Comparison of ENCODE assay signal across 1 cellular context in the genomic region with DNA sequence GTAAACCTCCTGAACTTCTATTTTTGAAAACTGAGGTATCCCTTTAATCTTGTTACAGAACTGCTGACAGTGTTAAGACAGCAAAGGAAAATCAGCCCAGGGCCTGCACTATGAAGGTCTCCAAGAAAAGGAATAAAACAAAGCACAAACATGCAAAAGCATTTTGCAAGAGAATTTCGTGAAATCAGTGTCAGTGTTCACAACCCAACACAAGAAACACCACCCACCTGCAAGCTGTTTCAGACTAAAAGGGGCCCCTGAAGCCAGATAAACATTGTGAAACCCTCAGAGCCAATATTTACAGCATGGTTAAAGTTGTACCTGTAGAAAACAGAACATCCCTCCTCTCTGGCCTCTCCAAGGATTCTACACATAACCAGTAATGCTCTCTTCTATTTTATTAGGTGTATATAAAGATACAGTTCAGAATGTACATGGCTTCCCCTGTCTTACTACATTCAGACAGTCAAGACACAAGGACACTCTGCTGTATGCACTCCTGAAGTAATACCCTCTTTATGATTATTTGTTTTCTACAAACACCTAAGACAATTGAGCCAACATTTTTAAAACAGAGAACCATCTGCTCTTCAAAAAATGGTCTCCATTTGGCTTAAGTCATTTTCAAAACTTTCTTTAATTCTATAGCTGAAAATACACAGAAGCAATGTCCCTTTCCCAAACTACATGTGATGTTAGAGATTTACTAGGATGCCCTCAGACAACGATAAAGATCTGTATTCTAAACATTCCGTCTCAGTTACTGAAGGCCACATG.
TF ChIP-seq lines count a peak whose summit lies in the region.

No MANE protein-coding gene starts in this region.

TF ChIP-seq in HepG2, 621 proteins besides CTCF, POLR2A, EP300 and RAD21 (continued from another document and continues in another):
- TF ChIP-seq GATAD1 (CRISPR knock-in tag; IDR thresholded peaks at IDR 0.05) (peak; percentile 67), IRX3 (CRISPR knock-in tag; IDR thresholded peaks at IDR 0.05; ENCODE audit: borderline replicate concordance, low read depth) (peak; percentile 84), ZNF550 (CRISPR knock-in tag; IDR thresholded peaks at IDR 0.05; ENCODE audit: borderline replicate concordance) (no peak), ZNF460 (CRISPR knock-in tag; IDR thresholded peaks at IDR 0.05; ENCODE audit: borderline replicate concordance) (no peak), MZF1 (CRISPR knock-in tag; IDR thresholded peaks at IDR 0.05; ENCODE audit: borderline replicate concordance) (no peak), ATF7 (IDR thresholded peaks at IDR 0.05) (no peak), ATF7 (CRISPR knock-in tag; IDR thresholded peaks at IDR 0.05) (no peak; the same call in 1 of the 2 replicates), MED8 (CRISPR knock-in tag; IDR thresholded peaks at IDR 0.05; ENCODE audit: insufficient replicate concordance) (peak; percentile 88), ZNF776 (CRISPR knock-in tag; IDR thresholded peaks at IDR 0.05) (no peak), NCOA2 (CRISPR knock-in tag; IDR thresholded peaks at IDR 0.05) (peak; percentile 99), NFKBIZ (CRISPR knock-in tag; IDR thresholded peaks at IDR 0.05) (peak; percentile 95), GRHL1 (CRISPR knock-in tag; conservative IDR thresholded peaks at IDR 0.05) (no peak), ZNF563 (CRISPR knock-in tag; IDR thresholded peaks at IDR 0.05) (no peak), KDM2A (CRISPR knock-in tag; IDR thresholded peaks at IDR 0.05; ENCODE audit: borderline replicate concordance, low read depth) (no peak), ZBTB38 (CRISPR knock-in tag; IDR thresholded peaks at IDR 0.05) (no peak), ZNF703 (CRISPR knock-in tag; IDR thresholded peaks at IDR 0.05; ENCODE audit: borderline replicate concordance) (no peak), ZNF577 (CRISPR knock-in tag; IDR thresholded peaks at IDR 0.05; ENCODE audit: borderline replicate concordance, low read depth) (no peak), ZFP41 (CRISPR knock-in tag; IDR thresholded peaks at IDR 0.05; ENCODE audit: borderline replicate concordance) (no peak), MBD4 (IDR thresholded peaks at IDR 0.05; ENCODE audit: borderline replicate concordance, low read length) (peak; percentile 87; the same call in 1 of the 2 replicates), ZNF570 (CRISPR knock-in tag; IDR thresholded peaks at IDR 0.05; ENCODE audit: borderline replicate concordance) (no peak), ZFP37 (CRISPR knock-in tag; IDR thresholded peaks at IDR 0.05; ENCODE audit: borderline replicate concordance) (no peak), ARNTL (CRISPR knock-in tag; IDR thresholded peaks at IDR 0.05) (peak; percentile 85), GATA4 (IDR thresholded peaks at IDR 0.05; ENCODE audit: borderline replicate concordance, low read depth) (peak; percentile 96), TP53 (CRISPR knock-in tag; conservative IDR thresholded peaks at IDR 0.05) (peak; percentile 80; the same call in 1 of the 2 replicates), TBL1XR1 (IDR thresholded peaks at IDR 0.05; ENCODE audit: borderline replicate concordance, low read length, partially characterized antibody) (peak; percentile 37), NFE2 (CRISPR knock-in tag; IDR thresholded peaks at IDR 0.05) (no peak), ZFP1 (CRISPR knock-in tag; IDR thresholded peaks at IDR 0.05) (peak; percentile 96), SNRNP70 (IDR thresholded peaks at IDR 0.05; ENCODE audit: low read depth, low read length) (no peak), ZBTB8A (CRISPR knock-in tag; IDR thresholded peaks at IDR 0.05; ENCODE audit: borderline replicate concordance, low read depth) (no peak), ZNF569 (CRISPR knock-in tag; IDR thresholded peaks at IDR 0.05; ENCODE audit: borderline replicate concordance) (no peak), RXRB (CRISPR knock-in tag; IDR thresholded peaks at IDR 0.05; ENCODE audit: borderline replicate concordance) (peak; percentile 95), RFX1 (IDR thresholded peaks at IDR 0.05) (no peak), ZNF597 (CRISPR knock-in tag; IDR thresholded peaks at IDR 0.05) (no peak)
- TF ChIP-seq, protein P1, sequence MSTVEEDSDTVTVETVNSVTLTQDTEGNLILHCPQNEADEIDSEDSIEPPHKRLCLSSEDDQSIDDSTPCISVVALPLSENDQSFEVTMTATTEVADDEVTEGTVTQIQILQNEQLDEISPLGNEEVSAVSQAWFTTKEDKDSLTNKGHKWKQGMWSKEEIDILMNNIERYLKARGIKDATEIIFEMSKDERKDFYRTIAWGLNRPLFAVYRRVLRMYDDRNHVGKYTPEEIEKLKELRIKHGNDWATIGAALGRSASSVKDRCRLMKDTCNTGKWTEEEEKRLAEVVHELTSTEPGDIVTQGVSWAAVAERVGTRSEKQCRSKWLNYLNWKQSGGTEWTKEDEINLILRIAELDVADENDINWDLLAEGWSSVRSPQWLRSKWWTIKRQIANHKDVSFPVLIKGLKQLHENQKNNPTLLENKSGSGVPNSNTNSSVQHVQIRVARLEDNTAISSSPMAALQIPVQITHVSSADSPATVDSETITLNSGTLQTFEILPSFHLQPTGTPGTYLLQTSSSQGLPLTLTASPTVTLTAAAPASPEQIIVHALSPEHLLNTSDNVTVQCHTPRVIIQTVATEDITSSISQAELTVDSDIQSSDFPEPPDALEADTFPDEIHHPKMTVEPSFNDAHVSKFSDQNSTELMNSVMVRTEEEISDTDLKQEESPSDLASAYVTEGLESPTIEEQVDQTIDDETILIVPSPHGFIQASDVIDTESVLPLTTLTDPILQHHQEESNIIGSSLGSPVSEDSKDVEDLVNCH (CRISPR knock-in tag; IDR thresholded peaks at IDR 0.05), result no peak
- TF ChIP-seq, protein P2, sequence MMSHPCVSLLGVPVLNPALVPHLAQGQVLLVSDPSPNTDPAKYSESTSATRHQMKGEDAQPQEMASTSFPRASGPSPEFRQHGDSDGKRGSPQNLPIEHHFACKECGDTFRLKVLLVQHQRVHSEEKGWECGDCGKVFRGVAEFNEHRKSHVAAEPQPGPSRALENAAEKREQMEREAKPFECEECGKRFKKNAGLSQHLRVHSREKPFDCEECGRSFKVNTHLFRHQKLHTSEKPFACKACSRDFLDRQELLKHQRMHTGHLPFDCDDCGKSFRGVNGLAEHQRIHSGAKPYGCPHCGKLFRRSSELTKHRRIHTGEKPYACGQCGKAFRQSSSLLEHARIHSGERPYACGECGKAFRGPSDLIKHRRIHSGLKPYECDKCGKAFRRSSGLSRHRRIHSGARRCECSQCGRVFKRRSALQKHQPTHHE (CRISPR knock-in tag; IDR thresholded peaks at IDR 0.05; ENCODE audit: borderline replicate concordance), result 0 out of 2 replicates have a peak, but pooled peaks have one; percentile 45
- TF ChIP-seq, protein P3, sequence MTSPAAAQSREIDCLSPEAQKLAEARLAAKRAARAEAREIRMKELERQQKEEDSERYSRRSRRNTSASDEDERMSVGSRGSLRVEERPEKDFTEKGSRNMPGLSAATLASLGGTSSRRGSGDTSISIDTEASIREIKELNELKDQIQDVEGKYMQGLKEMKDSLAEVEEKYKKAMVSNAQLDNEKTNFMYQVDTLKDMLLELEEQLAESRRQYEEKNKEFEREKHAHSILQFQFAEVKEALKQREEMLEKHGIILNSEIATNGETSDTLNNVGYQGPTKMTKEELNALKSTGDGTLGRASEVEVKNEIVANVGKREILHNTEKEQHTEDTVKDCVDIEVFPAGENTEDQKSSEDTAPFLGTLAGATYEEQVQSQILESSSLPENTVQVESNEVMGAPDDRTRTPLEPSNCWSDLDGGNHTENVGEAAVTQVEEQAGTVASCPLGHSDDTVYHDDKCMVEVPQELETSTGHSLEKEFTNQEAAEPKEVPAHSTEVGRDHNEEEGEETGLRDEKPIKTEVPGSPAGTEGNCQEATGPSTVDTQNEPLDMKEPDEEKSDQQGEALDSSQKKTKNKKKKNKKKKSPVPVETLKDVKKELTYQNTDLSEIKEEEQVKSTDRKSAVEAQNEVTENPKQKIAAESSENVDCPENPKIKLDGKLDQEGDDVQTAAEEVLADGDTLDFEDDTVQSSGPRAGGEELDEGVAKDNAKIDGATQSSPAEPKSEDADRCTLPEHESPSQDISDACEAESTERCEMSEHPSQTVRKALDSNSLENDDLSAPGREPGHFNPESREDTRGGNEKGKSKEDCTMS (CRISPR knock-in tag; conservative IDR thresholded peaks at IDR 0.05), result no peak
- TF ChIP-seq, protein P4, sequence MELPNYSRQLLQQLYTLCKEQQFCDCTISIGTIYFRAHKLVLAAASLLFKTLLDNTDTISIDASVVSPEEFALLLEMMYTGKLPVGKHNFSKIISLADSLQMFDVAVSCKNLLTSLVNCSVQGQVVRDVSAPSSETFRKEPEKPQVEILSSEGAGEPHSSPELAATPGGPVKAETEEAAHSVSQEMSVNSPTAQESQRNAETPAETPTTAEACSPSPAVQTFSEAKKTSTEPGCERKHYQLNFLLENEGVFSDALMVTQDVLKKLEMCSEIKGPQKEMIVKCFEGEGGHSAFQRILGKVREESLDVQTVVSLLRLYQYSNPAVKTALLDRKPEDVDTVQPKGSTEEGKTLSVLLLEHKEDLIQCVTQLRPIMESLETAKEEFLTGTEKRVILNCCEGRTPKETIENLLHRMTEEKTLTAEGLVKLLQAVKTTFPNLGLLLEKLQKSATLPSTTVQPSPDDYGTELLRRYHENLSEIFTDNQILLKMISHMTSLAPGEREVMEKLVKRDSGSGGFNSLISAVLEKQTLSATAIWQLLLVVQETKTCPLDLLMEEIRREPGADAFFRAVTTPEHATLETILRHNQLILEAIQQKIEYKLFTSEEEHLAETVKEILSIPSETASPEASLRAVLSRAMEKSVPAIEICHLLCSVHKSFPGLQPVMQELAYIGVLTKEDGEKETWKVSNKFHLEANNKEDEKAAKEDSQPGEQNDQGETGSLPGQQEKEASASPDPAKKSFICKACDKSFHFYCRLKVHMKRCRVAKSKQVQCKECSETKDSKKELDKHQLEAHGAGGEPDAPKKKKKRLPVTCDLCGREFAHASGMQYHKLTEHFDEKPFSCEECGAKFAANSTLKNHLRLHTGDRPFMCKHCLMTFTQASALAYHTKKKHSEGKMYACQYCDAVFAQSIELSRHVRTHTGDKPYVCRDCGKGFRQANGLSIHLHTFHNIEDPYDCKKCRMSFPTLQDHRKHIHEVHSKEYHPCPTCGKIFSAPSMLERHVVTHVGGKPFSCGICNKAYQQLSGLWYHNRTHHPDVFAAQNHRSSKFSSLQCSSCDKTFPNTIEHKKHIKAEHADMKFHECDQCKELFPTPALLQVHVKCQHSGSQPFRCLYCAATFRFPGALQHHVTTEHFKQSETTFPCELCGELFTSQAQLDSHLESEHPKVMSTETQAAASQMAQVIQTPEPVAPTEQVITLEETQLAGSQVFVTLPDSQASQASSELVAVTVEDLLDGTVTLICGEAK (IDR thresholded peaks at IDR 0.05), result no peak
- TF ChIP-seq, protein P4 (CRISPR knock-in tag; IDR thresholded peaks at IDR 0.05), result no peak; the same call in 1 of the 2 replicates
- TF ChIP-seq, protein P5, sequence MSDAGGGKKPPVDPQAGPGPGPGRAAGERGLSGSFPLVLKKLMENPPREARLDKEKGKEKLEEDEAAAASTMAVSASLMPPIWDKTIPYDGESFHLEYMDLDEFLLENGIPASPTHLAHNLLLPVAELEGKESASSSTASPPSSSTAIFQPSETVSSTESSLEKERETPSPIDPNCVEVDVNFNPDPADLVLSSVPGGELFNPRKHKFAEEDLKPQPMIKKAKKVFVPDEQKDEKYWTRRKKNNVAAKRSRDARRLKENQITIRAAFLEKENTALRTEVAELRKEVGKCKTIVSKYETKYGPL (CRISPR knock-in tag; IDR thresholded peaks at IDR 0.05), result peak; percentile 69; the same call in 1 of the 2 replicates
